1 cellular context compared by ENCODE assay signal in genomic region chr15:63211549-63211948, GRCh38.
TF ChIP-seq lines count a peak whose summit lies in the region.

No MANE protein-coding gene starts in this region.

TF ChIP-seq in GM23338, 12 proteins besides CTCF, POLR2A, EP300 and RAD21 (continued from another document):
- TF ChIP-seq, protein P1, sequence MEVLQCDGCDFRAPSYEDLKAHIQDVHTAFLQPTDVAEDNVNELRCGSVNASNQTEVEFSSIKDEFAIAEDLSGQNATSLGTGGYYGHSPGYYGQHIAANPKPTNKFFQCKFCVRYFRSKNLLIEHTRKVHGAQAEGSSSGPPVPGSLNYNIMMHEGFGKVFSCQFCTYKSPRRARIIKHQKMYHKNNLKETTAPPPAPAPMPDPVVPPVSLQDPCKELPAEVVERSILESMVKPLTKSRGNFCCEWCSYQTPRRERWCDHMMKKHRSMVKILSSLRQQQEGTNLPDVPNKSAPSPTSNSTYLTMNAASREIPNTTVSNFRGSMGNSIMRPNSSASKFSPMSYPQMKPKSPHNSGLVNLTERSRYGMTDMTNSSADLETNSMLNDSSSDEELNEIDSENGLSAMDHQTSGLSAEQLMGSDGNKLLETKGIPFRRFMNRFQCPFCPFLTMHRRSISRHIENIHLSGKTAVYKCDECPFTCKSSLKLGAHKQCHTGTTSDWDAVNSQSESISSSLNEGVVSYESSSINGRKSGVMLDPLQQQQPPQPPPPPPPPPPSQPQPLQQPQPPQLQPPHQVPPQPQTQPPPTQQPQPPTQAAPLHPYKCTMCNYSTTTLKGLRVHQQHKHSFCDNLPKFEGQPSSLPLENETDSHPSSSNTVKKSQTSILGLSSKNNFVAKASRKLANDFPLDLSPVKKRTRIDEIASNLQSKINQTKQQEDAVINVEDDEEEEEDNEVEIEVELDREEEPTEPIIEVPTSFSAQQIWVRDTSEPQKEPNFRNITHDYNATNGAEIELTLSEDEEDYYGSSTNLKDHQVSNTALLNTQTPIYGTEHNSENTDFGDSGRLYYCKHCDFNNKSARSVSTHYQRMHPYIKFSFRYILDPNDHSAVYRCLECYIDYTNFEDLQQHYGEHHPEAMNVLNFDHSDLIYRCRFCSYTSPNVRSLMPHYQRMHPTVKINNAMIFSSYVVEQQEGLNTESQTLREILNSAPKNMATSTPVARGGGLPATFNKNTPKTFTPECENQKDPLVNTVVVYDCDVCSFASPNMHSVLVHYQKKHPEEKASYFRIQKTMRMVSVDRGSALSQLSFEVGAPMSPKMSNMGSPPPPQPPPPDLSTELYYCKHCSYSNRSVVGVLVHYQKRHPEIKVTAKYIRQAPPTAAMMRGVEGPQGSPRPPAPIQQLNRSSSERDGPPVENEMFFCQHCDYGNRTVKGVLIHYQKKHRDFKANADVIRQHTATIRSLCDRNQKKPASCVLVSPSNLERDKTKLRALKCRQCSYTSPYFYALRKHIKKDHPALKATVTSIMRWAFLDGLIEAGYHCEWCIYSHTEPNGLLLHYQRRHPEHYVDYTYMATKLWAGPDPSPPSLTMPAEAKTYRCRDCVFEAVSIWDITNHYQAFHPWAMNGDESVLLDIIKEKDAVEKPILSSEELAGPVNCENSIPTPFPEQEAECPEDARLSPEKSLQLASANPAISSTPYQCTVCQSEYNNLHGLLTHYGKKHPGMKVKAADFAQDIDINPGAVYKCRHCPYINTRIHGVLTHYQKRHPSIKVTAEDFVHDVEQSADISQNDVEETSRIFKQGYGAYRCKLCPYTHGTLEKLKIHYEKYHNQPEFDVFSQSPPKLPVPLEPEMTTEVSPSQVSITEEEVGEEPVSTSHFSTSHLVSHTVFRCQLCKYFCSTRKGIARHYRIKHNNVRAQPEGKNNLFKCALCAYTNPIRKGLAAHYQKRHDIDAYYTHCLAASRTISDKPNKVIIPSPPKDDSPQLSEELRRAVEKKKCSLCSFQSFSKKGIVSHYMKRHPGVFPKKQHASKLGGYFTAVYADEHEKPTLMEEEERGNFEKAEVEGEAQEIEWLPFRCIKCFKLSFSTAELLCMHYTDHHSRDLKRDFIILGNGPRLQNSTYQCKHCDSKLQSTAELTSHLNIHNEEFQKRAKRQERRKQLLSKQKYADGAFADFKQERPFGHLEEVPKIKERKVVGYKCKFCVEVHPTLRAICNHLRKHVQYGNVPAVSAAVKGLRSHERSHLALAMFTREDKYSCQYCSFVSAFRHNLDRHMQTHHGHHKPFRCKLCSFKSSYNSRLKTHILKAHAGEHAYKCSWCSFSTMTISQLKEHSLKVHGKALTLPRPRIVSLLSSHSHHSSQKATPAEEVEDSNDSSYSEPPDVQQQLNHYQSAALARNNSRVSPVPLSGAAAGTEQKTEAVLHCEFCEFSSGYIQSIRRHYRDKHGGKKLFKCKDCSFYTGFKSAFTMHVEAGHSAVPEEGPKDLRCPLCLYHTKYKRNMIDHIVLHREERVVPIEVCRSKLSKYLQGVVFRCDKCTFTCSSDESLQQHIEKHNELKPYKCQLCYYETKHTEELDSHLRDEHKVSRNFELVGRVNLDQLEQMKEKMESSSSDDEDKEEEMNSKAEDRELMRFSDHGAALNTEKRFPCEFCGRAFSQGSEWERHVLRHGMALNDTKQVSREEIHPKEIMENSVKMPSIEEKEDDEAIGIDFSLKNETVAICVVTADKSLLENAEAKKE (CRISPR knock-in tag; IDR thresholded peaks at IDR 0.05) = no peak
- TF ChIP-seq POLR2AphosphoS5 (IDR thresholded peaks at IDR 0.05; ENCODE audit: low read depth) (no peak), NANOG (IDR thresholded peaks at IDR 0.05; ENCODE audit: borderline replicate concordance) (no peak), ETS1 (IDR thresholded peaks at IDR 0.05) (no peak), EZH2 (IDR thresholded peaks at IDR 0.05; ENCODE audit: low read depth, unreplicated experiment) (no peak), ZNF331 (CRISPR knock-in tag; IDR thresholded peaks at IDR 0.05; ENCODE audit: low read depth) (no peak), STAT1 (IDR thresholded peaks at IDR 0.05; ENCODE audit: unreplicated experiment) (no peak), CREB1 (CRISPR knock-in tag; IDR thresholded peaks at IDR 0.05; ENCODE audit: low read depth) (no peak)
- TF ChIP-seq, protein P2, sequence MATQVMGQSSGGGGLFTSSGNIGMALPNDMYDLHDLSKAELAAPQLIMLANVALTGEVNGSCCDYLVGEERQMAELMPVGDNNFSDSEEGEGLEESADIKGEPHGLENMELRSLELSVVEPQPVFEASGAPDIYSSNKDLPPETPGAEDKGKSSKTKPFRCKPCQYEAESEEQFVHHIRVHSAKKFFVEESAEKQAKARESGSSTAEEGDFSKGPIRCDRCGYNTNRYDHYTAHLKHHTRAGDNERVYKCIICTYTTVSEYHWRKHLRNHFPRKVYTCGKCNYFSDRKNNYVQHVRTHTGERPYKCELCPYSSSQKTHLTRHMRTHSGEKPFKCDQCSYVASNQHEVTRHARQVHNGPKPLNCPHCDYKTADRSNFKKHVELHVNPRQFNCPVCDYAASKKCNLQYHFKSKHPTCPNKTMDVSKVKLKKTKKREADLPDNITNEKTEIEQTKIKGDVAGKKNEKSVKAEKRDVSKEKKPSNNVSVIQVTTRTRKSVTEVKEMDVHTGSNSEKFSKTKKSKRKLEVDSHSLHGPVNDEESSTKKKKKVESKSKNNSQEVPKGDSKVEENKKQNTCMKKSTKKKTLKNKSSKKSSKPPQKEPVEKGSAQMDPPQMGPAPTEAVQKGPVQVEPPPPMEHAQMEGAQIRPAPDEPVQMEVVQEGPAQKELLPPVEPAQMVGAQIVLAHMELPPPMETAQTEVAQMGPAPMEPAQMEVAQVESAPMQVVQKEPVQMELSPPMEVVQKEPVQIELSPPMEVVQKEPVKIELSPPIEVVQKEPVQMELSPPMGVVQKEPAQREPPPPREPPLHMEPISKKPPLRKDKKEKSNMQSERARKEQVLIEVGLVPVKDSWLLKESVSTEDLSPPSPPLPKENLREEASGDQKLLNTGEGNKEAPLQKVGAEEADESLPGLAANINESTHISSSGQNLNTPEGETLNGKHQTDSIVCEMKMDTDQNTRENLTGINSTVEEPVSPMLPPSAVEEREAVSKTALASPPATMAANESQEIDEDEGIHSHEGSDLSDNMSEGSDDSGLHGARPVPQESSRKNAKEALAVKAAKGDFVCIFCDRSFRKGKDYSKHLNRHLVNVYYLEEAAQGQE (IDR thresholded peaks at IDR 0.05; ENCODE audit: unreplicated experiment) = no peak
